20 cellular contexts compared by ENCODE assay signal in genomic region chrX:53305996-53306937, GRCh38. TPM values are rescaled to one million over a fixed set of nuclear protein-coding genes. Genes with fewer than 3 reads are reported as not detected.
A peak's percentile ranks its signal among the peaks of the same experiment; 100 is the strongest.
DNase-seq lines count a peak whose midpoint lies in the region; ATAC-seq and TF ChIP-seq lines count a peak whose summit lies in the region.
"Had no signal": no experiment of that assay in that cellular context is flagged by ENCODE, and none has a peak within 500 bp of the region (broad histone marks: within the 10 kb centered on the region; RNA-seq: fewer than 3 reads in every experiment).

No MANE protein-coding gene starts in this region.

- no peaks in the 10 kb centered on the region; the same call in 1 of the 2 replicates for H4K20me1 ChIP-seq in IMR-90 (ENCODE audit: insufficient read depth, low read length)
- H4K20me1 ChIP-seq in neural progenitor cell (ENCODE audit: low read depth): no peaks in the 10 kb centered on the region
- H4K20me1 ChIP-seq: BLaER1 had no signal

- no peak overlapping the region for H3K14ac ChIP-seq in IMR-90 (replicated peaks; ENCODE audit: low read depth, low read length)

- dilution Hi-C loops in IMR-90 (cut with HindIII; ENCODE audit: low sequenced_read_pairs, unreplicated experiment): no loop called here

- no peak for TF ChIP-seq CTCF in IMR-90 (conservative IDR thresholded peaks at IDR 0.05; ENCODE audit: low read depth, low read length)
- no peak for TF ChIP-seq CTCF in left ventricle myocardium inferior (IDR thresholded peaks at IDR 0.05; ENCODE audit: borderline replicate concordance)
- no peak for TF ChIP-seq CTCF in neural progenitor cell (IDR thresholded peaks at IDR 0.05)

- H3K79me1 ChIP-seq in IMR-90 (ENCODE audit: low read depth in 1 of 2, low read length in 2 of 2): no peaks in the 10 kb centered on the region; a peak in 1 of 4 replicates

- peak; percentile 66 for ATAC-seq in IMR-90 (ENCODE audit: low read depth)
- no peak for ATAC-seq in natural killer cell treated with Interleukin-12 subunit alpha and Interleukin-12 subunit beta and Interleukin-15 and Interleukin-18, amount 100 ng/mL, for 72 hours
- ATAC-seq in HG03095 (IDR thresholded peaks at IDR 0.05; ENCODE audit: unreplicated experiment): no peak

- H4K8ac ChIP-seq in IMR-90 (ENCODE audit: low read depth in 2 of 2, low read length in 2 of 2): no peak overlapping the region

- H3K9me1 ChIP-seq in IMR-90 (ENCODE audit: insufficient read depth, low read length): no peaks in the 10 kb centered on the region

- no peaks in the 10 kb centered on the region for H3K36me3 Mint-ChIP-seq in neural progenitor cell
- H3K36me3 Mint-ChIP-seq in natural killer cell treated with Interleukin-12 subunit alpha and Interleukin-12 subunit beta and Interleukin-15 and Interleukin-18, amount 100 ng/mL, for 72 hours: no peaks in the 10 kb centered on the region

- H3K23ac ChIP-seq in IMR-90 (ENCODE audit: low read depth, low read length): no peak overlapping the region

- TF ChIP-seq RAD21 in IMR-90 (IDR thresholded peaks at IDR 0.05; ENCODE audit: low read length): no peak

- in situ Hi-C loops in IMR-90 (cut with MboI; ENCODE audit: low sequenced_read_pairs): no loop called here

- H3K27me3 Mint-ChIP-seq in neural progenitor cell (ENCODE audit: insufficient read depth, low read depth): peaks cover 2% of the 10 kb centered on the region
- peaks cover 0 to 10% of the 10 kb centered on the region in 2 donors for H3K27me3 Mint-ChIP-seq in natural killer cell treated with Interleukin-12 subunit alpha and Interleukin-12 subunit beta and Interleukin-15 and Interleukin-18, amount 100 ng/mL, for 72 hours
- H3K27me3 Mint-ChIP-seq: CD4-positive, alpha-beta T cell had no signal

- H3K36me3 ChIP-seq in IMR-90 (ENCODE audit: control insufficient read depth, insufficient read depth, low read length) (no peaks in the 10 kb centered on the region), left ventricle myocardium inferior (no peaks in the 10 kb centered on the region), neural progenitor cell (no peaks in the 10 kb centered on the region)
- H3K36me3 ChIP-seq: BLaER1 had no signal

- H3K79me2 ChIP-seq in neural progenitor cell (ENCODE audit: low read depth): no peaks in the 10 kb centered on the region

- H2BK20ac ChIP-seq in IMR-90 (ENCODE audit: low read depth, low read length): no peak overlapping the region

- H3K4me3 Mint-ChIP-seq in neural progenitor cell: no peak overlapping the region
- no peak overlapping the region for H3K4me3 Mint-ChIP-seq in natural killer cell treated with Interleukin-12 subunit alpha and Interleukin-12 subunit beta and Interleukin-15 and Interleukin-18, amount 100 ng/mL, for 72 hours
- H3K4me3 Mint-ChIP-seq: CD4-positive, alpha-beta T cell had no signal

- H3K4me1 ChIP-seq in IMR-90 (ENCODE audit: control insufficient read depth, insufficient read depth, low read length) (peaks cover 8% of the 10 kb centered on the region; the same call in 1 of the 2 replicates), left ventricle myocardium inferior (peaks cover 3% of the 10 kb centered on the region), neural progenitor cell (no peaks in the 10 kb centered on the region)
- H3K4me1 ChIP-seq: BLaER1 had no signal

- no peak overlapping the region for H2BK5ac ChIP-seq in IMR-90 (ENCODE audit: low read depth, low read length, poor library complexity, severe bottlenecking)

- no peak overlapping the region for H3K27ac Mint-ChIP-seq in neural progenitor cell
- no peak overlapping the region for H3K27ac Mint-ChIP-seq in natural killer cell treated with Interleukin-12 subunit alpha and Interleukin-12 subunit beta and Interleukin-15 and Interleukin-18, amount 100 ng/mL, for 72 hours
- H3K27ac Mint-ChIP-seq: CD4-positive, alpha-beta T cell had no signal

- H2BK120ac ChIP-seq in IMR-90 (ENCODE audit: low read depth, low read length): no peak overlapping the region

- no peak for TF ChIP-seq POLR2A in IMR-90 (IDR thresholded peaks at IDR 0.05; ENCODE audit: low read depth, low read length)

- H3K9me3 Mint-ChIP-seq in neural progenitor cell: peaks cover 8% of the 10 kb centered on the region
- H3K9me3 Mint-ChIP-seq in natural killer cell treated with Interleukin-12 subunit alpha and Interleukin-12 subunit beta and Interleukin-15 and Interleukin-18, amount 100 ng/mL, for 72 hours: no peaks in the 10 kb centered on the region
- H3K9me3 Mint-ChIP-seq: CD4-positive, alpha-beta T cell had no signal

- H2AK5ac ChIP-seq in IMR-90 (ENCODE audit: low read depth, low read length): no peak overlapping the region

- H4K91ac ChIP-seq in IMR-90 (ENCODE audit: insufficient read depth, low read depth, low read length): no peak overlapping the region

- H3K56ac ChIP-seq in IMR-90 (ENCODE audit: extremely low read depth, insufficient read depth, low read length): no peak overlapping the region

- no peak overlapping the region for H2BK15ac ChIP-seq in IMR-90 (ENCODE audit: low read depth, low read length)

- peaks cover 14% of the 10 kb centered on the region for H3K27me3 ChIP-seq in IMR-90 (ENCODE audit: control insufficient read depth, insufficient read depth, low read length)
- H3K27me3 ChIP-seq in left ventricle myocardium inferior (ENCODE audit: low read depth): no peaks in the 10 kb centered on the region
- no peaks in the 10 kb centered on the region for H3K27me3 ChIP-seq in neural progenitor cell

- H3K27ac ChIP-seq in IMR-90 (ENCODE audit: insufficient read depth, low read length) (no peak overlapping the region), left ventricle myocardium inferior (replicated peaks) (peak overlapping the region; percentile 30), neural progenitor cell (no peak overlapping the region)
- H3K27ac ChIP-seq: BLaER1, HL-60 had no signal

- CTCF ChIA-PET in IMR-90 (lab: Yijun Ruan, JAX): interaction anchor here (1.0 kb wide), 1 partner anchor 12 kb away, joined by 3 read pairs; no protein-coding TSS in a partner anchor

- no peak overlapping the region for H3K4ac ChIP-seq in IMR-90 (ENCODE audit: low read depth, low read length)

- no peak overlapping the region for H2AK9ac ChIP-seq in IMR-90 (replicated peaks; ENCODE audit: low read depth, low read length, poor library complexity)

- DNase-seq in EH (ENCODE audit: low read depth) (peak; percentile 18), IMR-90 (no peak), left ventricle myocardium inferior (no peak), neural progenitor cell (ENCODE audit: low spot score) (no peak), AG08396 (ENCODE audit: low spot score) (no peak)
- DNase-seq in natural killer cell treated with Interleukin-12 subunit alpha and Interleukin-12 subunit beta and Interleukin-15 and Interleukin-18, amount 100 ng/mL, for 72 hours (ENCODE audit: low spot score): no peak
- DNase-seq in activated effector memory CD4-positive, alpha-beta T cell treated with anti-CD3 and anti-CD28 coated beads, Interleukin-2, amount 50 U/mL, for 16 hours: no peak
- DNase-seq: CD4-positive, alpha-beta T cell; COR-L47; DMS79; H7; MV-4-11; NCI-H1417; NCI-H187; NCI-H446; NCI-H526; OCI-M1 had no signal

- WGBS in IMR-90 (ENCODE audit: extremely low coverage in 2 of 2, insufficient read length in 1 of 2), 2 experiments: 60% methylated on average over 2 of the region's 9 CpGs; no CpG with 5 or more reads in 1 of the 2 experiments

- H3K4me1 Mint-ChIP-seq in neural progenitor cell: peaks cover 8% of the 10 kb centered on the region
- H3K4me1 Mint-ChIP-seq in natural killer cell treated with Interleukin-12 subunit alpha and Interleukin-12 subunit beta and Interleukin-15 and Interleukin-18, amount 100 ng/mL, for 72 hours (ENCODE audit: low read depth in 2 of 2): no peaks in the 10 kb centered on the region

- H3K9ac ChIP-seq in IMR-90 (ENCODE audit: low read depth, low read length) (no peak overlapping the region), neural progenitor cell (no peak overlapping the region)
- H3K9ac ChIP-seq: BLaER1 had no signal

- H3K4me3 ChIP-seq in IMR-90 (ENCODE audit: insufficient read depth, low read depth, low read length): no peak overlapping the region
- H3K4me3 ChIP-seq in left ventricle myocardium inferior: no peak overlapping the region
- no peak overlapping the region for H3K4me3 ChIP-seq in neural progenitor cell
- H3K4me3 ChIP-seq: BLaER1 had no signal

- H3K18ac ChIP-seq in IMR-90 (ENCODE audit: low read depth, low read length): no peak overlapping the region

- 0 out of 2 replicates have a peak overlapping the region, but pooled peaks have one; percentile 17 for H4K5ac ChIP-seq in IMR-90 (ENCODE audit: low read depth, low read length)

- peak overlapping the region; percentile 53 for H2AFZ ChIP-seq in IMR-90 (replicated peaks; ENCODE audit: low read length, poor library complexity)
- H2AFZ ChIP-seq in neural progenitor cell (replicated peaks): peak overlapping the region; percentile 42

- no TSS peak for BruUV-seq in IMR-90 (replicated peaks; lab: Mats Ljungman, UMichigan)

- no peak overlapping the region; the same call in 1 of the 2 replicates for H3K4me2 ChIP-seq in IMR-90 (ENCODE audit: low read depth, low read length)
- H3K4me2 ChIP-seq in neural progenitor cell: no peak overlapping the region
- H3K4me2 ChIP-seq: BLaER1 had no signal

- no peaks in the 10 kb centered on the region for H3K9me3 ChIP-seq in IMR-90 (ENCODE audit: control insufficient read depth, insufficient read depth, low read length)
- H3K9me3 ChIP-seq in left ventricle myocardium inferior (replicated peaks): no peaks in the 10 kb centered on the region
- H3K9me3 ChIP-seq in neural progenitor cell (ENCODE audit: low read depth): no peaks in the 10 kb centered on the region
- H3K9me3 ChIP-seq: BLaER1 had no signal

- intact Hi-C loops in IMR-90 (cut with micrococcal nuclease) (no loop called here), left ventricle myocardium inferior (cut with micrococcal nuclease) (no loop called here)

- POLR2A ChIA-PET in IMR-90 (lab: Charles Lee; ENCODE audit: unreplicated experiment): no interaction called here

- no peaks in the 10 kb centered on the region for H3F3A ChIP-seq in neural progenitor cell (ENCODE audit: low read depth)

TF ChIP-seq in IMR-90, 13 proteins besides CTCF, POLR2A, EP300 and RAD21 (continues in another document):
- TF ChIP-seq RFX5 (IDR thresholded peaks at IDR 0.05; ENCODE audit: low read depth, low read length): no peak
- TF ChIP-seq RCOR1 (IDR thresholded peaks at IDR 0.05; ENCODE audit: insufficient replicate concordance, low read length): no peak
- no peak for TF ChIP-seq MAFK (IDR thresholded peaks at IDR 0.05; ENCODE audit: low read depth, low read length)
- TF ChIP-seq BHLHE40 (IDR thresholded peaks at IDR 0.05; ENCODE audit: low read depth, low read length): no peak
- no peak for TF ChIP-seq CEBPB (IDR thresholded peaks at IDR 0.05; ENCODE audit: low read depth, low read length)
- no peak for TF ChIP-seq MAZ (IDR thresholded peaks at IDR 0.05; ENCODE audit: borderline replicate concordance, low read depth, low read length)

RNA-seq across cellular contexts. Expression of gene IQSEC2, which starts 24.9 kb away (rescaled TPM):
- total RNA-seq in IMR-90 (2012; rRNA removed): 2.5 and 3.9 TPM in 2 replicates
- polyA plus RNA-seq in IMR-90 (2012; rRNA removed): 11.4 and 13.0 TPM in 2 replicates
- 11.5 and 14.2 TPM in 2 replicates for polyA plus RNA-seq in IMR-90 (2012; cell fraction: cytosol; rRNA removed)
- 17.3 and 23.1 TPM in 2 replicates for polyA plus RNA-seq in IMR-90 (2012; cell fraction: nucleus; rRNA removed; ENCODE audit: low replicate concordance)
- 17.1 TPM for total RNA-seq in left ventricle myocardium inferior
- total RNA-seq in neural progenitor cell (ENCODE audit: low replicate concordance): 3.5 and 8.3 TPM in 2 replicates
- total RNA-seq in natural killer cell treated with Interleukin-12 subunit alpha and Interleukin-12 subunit beta and Interleukin-15 and Interleukin-18, amount 100 ng/mL, for 72 hours: under 1 TPM; 0.48 to 0.86 TPM
